ENCODE assay signal across 9 cellular contexts in the genomic region with DNA sequence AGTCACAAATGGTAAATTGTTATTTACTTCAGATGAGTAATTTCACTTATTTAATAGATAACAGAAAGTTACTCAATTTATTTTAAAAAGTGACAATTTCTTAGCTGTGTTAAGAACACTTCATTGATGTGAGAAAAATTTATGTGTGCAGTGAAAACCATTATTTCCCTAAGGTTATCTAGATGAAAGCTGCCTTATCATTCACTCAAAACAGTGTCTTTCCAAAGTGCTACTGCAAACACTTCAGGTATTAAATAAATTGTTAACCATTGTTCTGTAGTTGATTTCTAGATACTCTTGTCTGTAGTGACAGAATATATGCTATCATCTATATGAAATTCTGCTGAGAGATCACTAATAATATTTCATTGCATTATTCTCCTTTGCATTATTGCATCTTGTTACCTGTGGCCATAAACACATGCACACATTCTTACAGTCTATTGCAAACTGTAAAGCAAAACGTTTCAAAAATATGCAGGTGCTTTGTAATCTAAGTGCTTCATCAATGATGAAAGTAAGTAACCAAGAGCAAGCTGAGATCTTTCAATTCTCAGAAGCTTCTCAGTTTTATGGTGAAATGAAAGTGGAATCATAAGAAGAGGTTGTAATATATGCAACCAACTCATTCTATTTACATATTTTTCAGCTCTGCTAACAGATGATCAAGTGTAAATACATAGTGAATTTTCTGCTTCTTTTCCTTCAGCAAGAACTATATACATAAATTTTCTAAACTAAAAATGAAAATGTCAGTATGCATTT. TPM values are rescaled to one million over a fixed set of nuclear protein-coding genes. Genes with fewer than 3 reads are reported as not detected.
"Had no signal": no experiment of that assay in that cellular context is flagged by ENCODE, and none has a peak within 500 bp of the region (broad histone marks: within the 10 kb centered on the region; RNA-seq: fewer than 3 reads in every experiment).

No MANE protein-coding gene starts in this region.

- H3K9ac ChIP-seq: GM23248 had no signal

- DNase-seq: GM23248, GOT3, H9, HCEC 1CT, KBM-7 had no signal

- FAIRE-seq: HepG2 had no signal

- H3K27ac ChIP-seq: GM23248, HL-60 had no signal

- H3K4me3 ChIP-seq: GM23248 had no signal

- H2AFZ ChIP-seq: GM23248 had no signal

- ATAC-seq: HepG2 had no signal

RNA-seq across cellular contexts. Expression of a gene that starts 33.3 kb away (rescaled TPM):
- total RNA-seq: GM23248, H9, HepG2, HT1080 had no signal
- polyA plus RNA-seq: GM23248, HepG2, IgD-negative memory B cell had no signal
